8 cellular contexts compared by ENCODE assay signal in the genomic region with DNA sequence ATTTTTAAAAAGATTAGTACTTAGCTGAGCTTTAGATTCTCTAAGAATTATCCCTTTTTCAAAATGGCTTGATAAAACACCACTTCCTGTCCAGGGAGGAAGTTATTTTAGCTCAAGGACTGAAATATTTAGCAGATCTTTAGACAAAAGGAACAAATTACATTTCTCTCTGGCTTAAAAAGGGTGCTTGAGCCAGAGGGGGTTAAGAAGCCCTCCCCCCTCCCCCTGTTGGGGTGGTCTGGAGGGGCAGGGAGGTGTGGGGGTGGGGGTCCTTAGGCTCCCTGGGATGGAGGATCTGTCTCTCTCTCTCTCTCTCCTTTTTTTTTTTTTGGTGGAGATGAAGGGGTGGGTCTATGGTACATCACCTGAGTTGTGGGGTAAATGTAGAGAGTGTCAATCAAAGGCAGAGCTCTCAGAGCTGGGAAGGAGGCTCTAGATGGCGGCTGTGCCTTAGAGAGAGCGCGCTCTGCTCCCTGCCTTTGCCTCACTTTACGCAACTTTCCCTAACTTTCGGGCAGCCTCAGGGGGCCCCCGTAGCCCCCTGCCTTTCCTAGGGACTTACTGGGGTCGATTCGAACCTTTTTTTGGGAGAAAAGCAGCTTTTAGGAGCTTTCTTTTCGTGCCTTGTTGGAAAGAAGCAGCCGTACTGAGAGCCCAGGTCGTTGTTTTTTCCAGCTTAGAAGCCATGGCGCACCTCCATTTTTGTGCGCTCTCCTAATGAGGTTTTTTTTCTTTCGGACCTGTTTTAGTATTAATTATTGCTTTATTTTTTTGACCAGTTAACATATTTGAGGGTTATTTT. TPM values are rescaled to one million over a fixed set of nuclear protein-coding genes. Genes with fewer than 3 reads are reported as not detected.
DNase-seq lines count a peak whose midpoint lies in the region; ATAC-seq, FAIRE-seq and TF ChIP-seq lines count a peak whose summit lies in the region.

A gene (plus strand): TSS at position 415 of the 802 bp plus-strand sequence. CDS start 914 bp downstream, outside the sequence.

- no peak within 1 kb of the TSS for H2AFZ ChIP-seq in astrocyte (ENCODE audit: low read depth, low read length)
- no peak within 1 kb of the TSS for H2AFZ ChIP-seq in hepatocyte

- H3K79me2 ChIP-seq in astrocyte (ENCODE audit: insufficient read depth, low read length) (peaks cover 98% of the 10 kb centered on the region), hepatocyte (peaks cover 90% of the 10 kb centered on the region)

- H3K27ac ChIP-seq in astrocyte (ENCODE audit: low read depth, low read length) (peak within 1 kb of the TSS; percentile 99), hepatocyte (peak within 1 kb of the TSS; percentile 99)

- no peaks in the 10 kb centered on the region for H3K9me3 ChIP-seq in T-helper 17 cell (ENCODE audit: control insufficient read depth, low read length, poor library complexity, severe bottlenecking)
- H3K9me3 ChIP-seq in astrocyte (ENCODE audit: insufficient read depth, low read depth, low read length) = no peaks in the 10 kb centered on the region
- H3K9me3 ChIP-seq in hepatocyte (ENCODE audit: low read depth) = no peaks in the 10 kb centered on the region

- peak within 1 kb of the TSS; percentile 98 for H3K9ac ChIP-seq in astrocyte (ENCODE audit: low read length)

- no peaks in the 10 kb centered on the region for H3K9me3 Mint-ChIP-seq in astrocyte (ENCODE audit: unreplicated experiment)

- DNase-seq in NK-92 treated with Interleukin-12 subunit alpha and Interleukin-12 subunit beta, amount 100 ng/mL, for 24 hours (lab: John Stamatoyannopoulos, UW) = peak; percentile 63
- DNase-seq in NK-92 (lab: John Stamatoyannopoulos, UW; ENCODE audit: unreplicated experiment) (no peak), NCI-H187 (lab: John Stamatoyannopoulos, UW) (peak; percentile 63 to 82), T-helper 17 cell (peak; percentile 51 to 57 (median 56)), astrocyte (ENCODE audit: low read depth) (peak; percentile 79), hepatocyte (ENCODE audit: low spot score) (peak; percentile 90), retina (peak; percentile 91)

- 2% methylated on average over 14 of the region's 14 CpGs for WGBS in hepatocyte (ENCODE audit: low lambda C conversion rate, missing lambda C conversion rate)

- H3K4me1 ChIP-seq in astrocyte (ENCODE audit: insufficient read depth, low read length) = peaks cover 4% of the 10 kb centered on the region
- peaks cover 2% of the 10 kb centered on the region for H3K4me1 ChIP-seq in hepatocyte (ENCODE audit: insufficient read depth)

- no peak for TF ChIP-seq CTCF in astrocyte (IDR thresholded peaks at IDR 0.05; ENCODE audit: insufficient read depth, low read depth, low read length)
- no peak for TF ChIP-seq CTCF in hepatocyte (IDR thresholded peaks at IDR 0.05; ENCODE audit: poor library complexity)

- H3K4me2 ChIP-seq in astrocyte (ENCODE audit: low read length) (peak within 1 kb of the TSS; percentile 90), hepatocyte (peak within 1 kb of the TSS; percentile 78)

- H3K27ac Mint-ChIP-seq in T-helper 17 cell (peak within 1 kb of the TSS; percentile 100), astrocyte (ENCODE audit: unreplicated experiment) (peak within 1 kb of the TSS; percentile 100)

- peaks cover 40% of the 10 kb centered on the region for H3K4me1 Mint-ChIP-seq in T-helper 17 cell
- peaks cover 29% of the 10 kb centered on the region for H3K4me1 Mint-ChIP-seq in astrocyte (ENCODE audit: low read depth, unreplicated experiment)

- H3K36me3 Mint-ChIP-seq in T-helper 17 cell (ENCODE audit: low read depth) = peaks cover 7% of the 10 kb centered on the region
- H3K36me3 Mint-ChIP-seq in astrocyte (ENCODE audit: low read depth, unreplicated experiment) = peaks cover 28% of the 10 kb centered on the region

- H3K36me3 ChIP-seq in astrocyte (ENCODE audit: insufficient read depth, low read length) (peaks cover 19% of the 10 kb centered on the region), hepatocyte (replicated peaks; ENCODE audit: insufficient read depth, low read depth) (no peaks in the 10 kb centered on the region)

- H3K27me3 Mint-ChIP-seq in T-helper 17 cell = no peaks in the 10 kb centered on the region
- H3K27me3 Mint-ChIP-seq in astrocyte (ENCODE audit: low read depth, unreplicated experiment) = no peaks in the 10 kb centered on the region

- peak; percentile 57 for ATAC-seq in HG02970 (IDR thresholded peaks at IDR 0.05; ENCODE audit: low FRiP score, unreplicated experiment)
- peak; percentile 66 for ATAC-seq in T-helper 17 cell

- FAIRE-seq in astrocyte (lab: Jason Lieb, UNC) = no peak

- H3K27me3 ChIP-seq in astrocyte (ENCODE audit: insufficient read depth, low read length) (no peaks in the 10 kb centered on the region), hepatocyte (no peaks in the 10 kb centered on the region)

- peaks cover 14% of the 10 kb centered on the region for H4K20me1 ChIP-seq in astrocyte (ENCODE audit: insufficient read depth, low read length)
- H4K20me1 ChIP-seq in hepatocyte (ENCODE audit: insufficient read depth, poor library complexity, severe bottlenecking) = peaks cover 16% of the 10 kb centered on the region

- peak within 1 kb of the TSS; percentile 95 for H3K4me3 Mint-ChIP-seq in T-helper 17 cell
- H3K4me3 Mint-ChIP-seq in astrocyte (ENCODE audit: unreplicated experiment) = peak within 1 kb of the TSS; percentile 97

- no peaks in the 10 kb centered on the region for H3K9me2 ChIP-seq in hepatocyte (replicated peaks; ENCODE audit: insufficient read depth)

- H3K4me3 ChIP-seq in astrocyte (ENCODE audit: insufficient read depth, low read depth, low read length) (peak within 1 kb of the TSS; percentile 95), hepatocyte (peak within 1 kb of the TSS; percentile 50)

RNA-seq across cellular contexts. Expression of the gene that starts here (rescaled TPM):
- total RNA-seq in T-helper 17 cell = 100 to 1,000 TPM; 505 to 520 TPM
- 90.0 and 105 TPM in 2 replicates for total RNA-seq in astrocyte
- total RNA-seq in hepatocyte = 101 and 133 TPM in 2 replicates
- polyA plus RNA-seq in hepatocyte = 49.3 and 68.3 TPM in 2 replicates
